In the genomic region with DNA sequence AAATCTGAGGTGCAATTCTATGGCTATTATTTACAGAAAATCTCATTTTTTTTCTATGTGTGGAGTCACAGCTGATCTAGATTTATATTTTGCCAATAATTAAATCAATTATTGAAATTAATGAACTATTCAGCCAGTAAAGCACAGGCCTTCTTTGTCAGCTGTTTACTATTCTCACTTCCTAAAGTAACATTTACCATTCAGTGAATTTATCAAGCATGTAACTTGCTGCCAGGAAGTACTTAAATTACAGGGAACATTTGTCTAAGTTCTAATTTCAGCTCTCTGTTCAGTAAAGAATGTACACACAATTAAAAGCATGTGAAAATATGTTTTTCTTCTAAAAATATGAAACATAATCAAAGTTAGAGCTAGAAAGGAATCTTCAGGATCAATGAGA, we compare ENCODE assay signal across 10 cellular contexts.
"Had no signal": no experiment of that assay in that cellular context is flagged by ENCODE, and none has a peak within 500 bp of the region (broad histone marks: within the 10 kb centered on the region; RNA-seq: fewer than 3 reads in every experiment).

No MANE protein-coding gene starts in this region.

- H2AFZ ChIP-seq: GM23248 had no signal

- ATAC-seq: HCT116, K562 had no signal

- FAIRE-seq: HTR-8/SVneo, K562 had no signal

- H3K9ac ChIP-seq: GM23248 had no signal

- H3K4me1 ChIP-seq: HAP-1 had no signal

- H3K27ac ChIP-seq: GM23248 had no signal

- H3K36me3 ChIP-seq: HAP-1 had no signal

- H3K9me3 ChIP-seq: HAP-1 had no signal

- DNase-seq: GM23248, GOT3, H7, HFFc6, IMR-90, KG1 had no signal

- H3K4me3 ChIP-seq: GM23248, HAP-1, K562 had no signal
